9 cellular contexts compared by ENCODE assay signal in the genomic region with DNA sequence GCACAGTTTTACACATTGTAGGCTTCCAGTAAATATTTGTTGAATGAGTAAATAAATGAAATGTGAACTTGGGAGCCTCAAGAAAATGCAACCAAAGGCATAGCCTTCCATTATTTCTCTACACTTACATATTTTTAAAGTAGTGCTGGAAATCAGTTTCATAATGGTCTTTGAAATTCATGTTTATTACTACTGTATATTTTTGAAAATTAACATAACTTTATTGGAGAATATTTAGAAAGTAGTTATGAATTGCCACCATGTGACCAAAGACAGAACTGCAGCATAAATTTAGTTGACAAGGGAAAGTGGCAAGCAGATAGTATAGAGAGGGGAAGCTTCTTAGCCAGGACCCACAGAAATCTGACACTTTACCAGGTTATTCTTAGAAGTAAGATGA. TPM values are rescaled to one million over a fixed set of nuclear protein-coding genes. Genes with fewer than 3 reads are reported as not detected.
DNase-seq lines count a peak whose midpoint lies in the region; ATAC-seq, FAIRE-seq and TF ChIP-seq lines count a peak whose summit lies in the region.
"Had no signal": no experiment of that assay in that cellular context is flagged by ENCODE, and none has a peak within 500 bp of the region (broad histone marks: within the 10 kb centered on the region; RNA-seq: fewer than 3 reads in every experiment).

No MANE protein-coding gene starts in this region.

- no peak overlapping the region for H3K4me3 Mint-ChIP-seq in activated CD4-positive, alpha-beta memory T cell treated with anti-CD3 and anti-CD28 coated beads, Interleukin-2, amount 10 ng/mL, durations not matched to agents 7 days and 5 days
- H3K4me3 Mint-ChIP-seq: naive thymus-derived CD8-positive, alpha-beta T cell had no signal

- H3K4me3 ChIP-seq in cardiac fibroblast (replicated peaks in 1 of 2; ENCODE audit: low read depth in 2 of 2, low read length in 2 of 2) (no peak overlapping the region), pancreas (no peak overlapping the region)

- H3K9me3 Mint-ChIP-seq in activated CD4-positive, alpha-beta memory T cell treated with anti-CD3 and anti-CD28 coated beads, Interleukin-2, amount 10 ng/mL, durations not matched to agents 7 days and 5 days, result no peaks in the 10 kb centered on the region
- H3K9me3 Mint-ChIP-seq: naive thymus-derived CD8-positive, alpha-beta T cell had no signal

- peaks cover 4% of the 10 kb centered on the region for H3K4me1 Mint-ChIP-seq in activated CD4-positive, alpha-beta memory T cell treated with anti-CD3 and anti-CD28 coated beads, Interleukin-2, amount 10 ng/mL, durations not matched to agents 7 days and 5 days

- peaks cover 4% of the 10 kb centered on the region for H3K36me3 Mint-ChIP-seq in activated CD4-positive, alpha-beta memory T cell treated with anti-CD3 and anti-CD28 coated beads, Interleukin-2, amount 10 ng/mL, durations not matched to agents 7 days and 5 days (ENCODE audit: low read depth)

- POLR2A ChIA-PET in activated CD4-positive, alpha-beta memory T cell treated with anti-CD3 and anti-CD28 coated beads, Interleukin-2, amount 10 ng/mL, durations not matched to agents 7 days and 5 days (lab: Charles Lee), result no interaction called here

- CTCF ChIA-PET in activated CD4-positive, alpha-beta memory T cell treated with anti-CD3 and anti-CD28 coated beads, Interleukin-2, amount 10 ng/mL, durations not matched to agents 7 days and 5 days (lab: Charles Lee), result no interaction called here

- ATAC-seq in pancreas (peak in 2 of 4 donors; percentile 57), HG02840 (IDR thresholded peaks at IDR 0.05; ENCODE audit: low FRiP score, unreplicated experiment) (no peak)

- no peak overlapping the region for H3K27ac ChIP-seq in pancreas

- FAIRE-seq in pancreas (lab: Jason Lieb, UNC), result peak; percentile 98

- TF ChIP-seq EP300 in Ishikawa (IDR thresholded peaks at IDR 0.05; ENCODE audit: borderline replicate concordance), result no peak

- no peaks in the 10 kb centered on the region for H3K27me3 Mint-ChIP-seq in activated CD4-positive, alpha-beta memory T cell treated with anti-CD3 and anti-CD28 coated beads, Interleukin-2, amount 10 ng/mL, durations not matched to agents 7 days and 5 days
- H3K27me3 Mint-ChIP-seq: naive thymus-derived CD8-positive, alpha-beta T cell had no signal

- DNase-seq in NCI-H510A treated with DMSO at 0.1 percent for 48 hours (lab: John Stamatoyannopoulos, UW), result peak; percentile 4
- no peak for DNase-seq in NCI-H510A (lab: John Stamatoyannopoulos, UW)
- DNase-seq in cardiac fibroblast (ENCODE audit: low read depth in 2 of 2), result peak; percentile 41 to 42
- no peak for DNase-seq in pancreas
- no peak for DNase-seq in SK-N-DZ (ENCODE audit: low spot score)
- DNase-seq in activated CD4-positive, alpha-beta memory T cell treated with anti-CD3 and anti-CD28 coated beads, Interleukin-2, amount 10 ng/mL, durations not matched to agents 7 days and 5 days, result no peak

- no peaks in the 10 kb centered on the region for H3K36me3 ChIP-seq in pancreas

- H3K4me1 ChIP-seq in pancreas, result peaks cover 0 to 5% (median 3%) of the 10 kb centered on the region in 3 donors

- intact Hi-C loops in pancreas (cut with DNase I), result no loop called here

- H3K27me3 ChIP-seq in pancreas, result no peaks in the 10 kb centered on the region

- TF ChIP-seq CTCF in cardiac fibroblast (IDR thresholded peaks at IDR 0.05; ENCODE audit: low read depth, low read length) (peak; percentile 43), pancreas (IDR thresholded peaks at IDR 0.05) (peak in 2 of 4 donors; percentile 8 to 28)

- TF ChIP-seq RAD21 in Ishikawa (IDR thresholded peaks at IDR 0.05; ENCODE audit: low read depth), result 0 out of 2 replicates have a peak, but pooled peaks have one; percentile 11

- H3K9me3 ChIP-seq in pancreas, result no peaks in the 10 kb centered on the region

- no peak overlapping the region for H3K27ac Mint-ChIP-seq in activated CD4-positive, alpha-beta memory T cell treated with anti-CD3 and anti-CD28 coated beads, Interleukin-2, amount 10 ng/mL, durations not matched to agents 7 days and 5 days
- H3K27ac Mint-ChIP-seq: naive thymus-derived CD8-positive, alpha-beta T cell had no signal

TF ChIP-seq in Ishikawa, 13 proteins besides CTCF, POLR2A, EP300 and RAD21:
- TF ChIP-seq CREB1 (IDR thresholded peaks at IDR 0.05; ENCODE audit: low read depth) (no peak), USF1 (IDR thresholded peaks at IDR 0.05) (no peak), TCF12 (IDR thresholded peaks at IDR 0.05; ENCODE audit: low read depth) (no peak), TAF1 (IDR thresholded peaks at IDR 0.05; ENCODE audit: low read depth) (no peak), NFIC (IDR thresholded peaks at IDR 0.05) (no peak), FOXM1 (IDR thresholded peaks at IDR 0.05; ENCODE audit: borderline replicate concordance, low read depth) (no peak), YY1 (IDR thresholded peaks at IDR 0.05; ENCODE audit: low read depth) (no peak)
- TF ChIP-seq, protein P1, sequence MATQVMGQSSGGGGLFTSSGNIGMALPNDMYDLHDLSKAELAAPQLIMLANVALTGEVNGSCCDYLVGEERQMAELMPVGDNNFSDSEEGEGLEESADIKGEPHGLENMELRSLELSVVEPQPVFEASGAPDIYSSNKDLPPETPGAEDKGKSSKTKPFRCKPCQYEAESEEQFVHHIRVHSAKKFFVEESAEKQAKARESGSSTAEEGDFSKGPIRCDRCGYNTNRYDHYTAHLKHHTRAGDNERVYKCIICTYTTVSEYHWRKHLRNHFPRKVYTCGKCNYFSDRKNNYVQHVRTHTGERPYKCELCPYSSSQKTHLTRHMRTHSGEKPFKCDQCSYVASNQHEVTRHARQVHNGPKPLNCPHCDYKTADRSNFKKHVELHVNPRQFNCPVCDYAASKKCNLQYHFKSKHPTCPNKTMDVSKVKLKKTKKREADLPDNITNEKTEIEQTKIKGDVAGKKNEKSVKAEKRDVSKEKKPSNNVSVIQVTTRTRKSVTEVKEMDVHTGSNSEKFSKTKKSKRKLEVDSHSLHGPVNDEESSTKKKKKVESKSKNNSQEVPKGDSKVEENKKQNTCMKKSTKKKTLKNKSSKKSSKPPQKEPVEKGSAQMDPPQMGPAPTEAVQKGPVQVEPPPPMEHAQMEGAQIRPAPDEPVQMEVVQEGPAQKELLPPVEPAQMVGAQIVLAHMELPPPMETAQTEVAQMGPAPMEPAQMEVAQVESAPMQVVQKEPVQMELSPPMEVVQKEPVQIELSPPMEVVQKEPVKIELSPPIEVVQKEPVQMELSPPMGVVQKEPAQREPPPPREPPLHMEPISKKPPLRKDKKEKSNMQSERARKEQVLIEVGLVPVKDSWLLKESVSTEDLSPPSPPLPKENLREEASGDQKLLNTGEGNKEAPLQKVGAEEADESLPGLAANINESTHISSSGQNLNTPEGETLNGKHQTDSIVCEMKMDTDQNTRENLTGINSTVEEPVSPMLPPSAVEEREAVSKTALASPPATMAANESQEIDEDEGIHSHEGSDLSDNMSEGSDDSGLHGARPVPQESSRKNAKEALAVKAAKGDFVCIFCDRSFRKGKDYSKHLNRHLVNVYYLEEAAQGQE (IDR thresholded peaks at IDR 0.05; ENCODE audit: low read depth), result no peak

RNA-seq across cellular contexts. Expression of gene TCEAL8, which starts 6.4 kb away (rescaled TPM):
- total RNA-seq in pancreas, result 10 to 100 TPM; 16.8 to 25.7 (median 21.6) TPM
- 10 to 100 TPM; 25.5 to 56.6 TPM for polyA plus RNA-seq in pancreas
- polyA plus RNA-seq in SK-N-DZ (2014; cell fraction: cytosol; rRNA removed), result 50.4 and 54.6 TPM in 2 replicates
- polyA plus RNA-seq in SK-N-DZ (2014; cell fraction: nucleus; rRNA removed), result 30.3 and 31.0 TPM in 2 replicates
- total RNA-seq in activated CD4-positive, alpha-beta memory T cell treated with anti-CD3 and anti-CD28 coated beads, Interleukin-2, amount 10 ng/mL, durations not matched to agents 7 days and 5 days, result 10 to 100 TPM; 41.9 to 42.6 TPM

RNA-seq across cellular contexts. Expression of gene TCEAL5, which starts 28.0 kb away (rescaled TPM):
- total RNA-seq in pancreas, result under 1 TPM in 4 of 6 donors, not detected in 2; 0.16 to 0.47 (median 0.31) TPM
- polyA plus RNA-seq in pancreas, result 1 to 10 TPM; 1.1 to 5.7 TPM
- polyA plus RNA-seq in SK-N-DZ (2014; cell fraction: cytosol; rRNA removed), result 1.7 and 1.8 TPM in 2 replicates
- polyA plus RNA-seq in SK-N-DZ (2014; cell fraction: nucleus; rRNA removed), result 0.34 and 0.49 TPM in 2 replicates
- not detected for total RNA-seq in activated CD4-positive, alpha-beta memory T cell treated with anti-CD3 and anti-CD28 coated beads, Interleukin-2, amount 10 ng/mL, durations not matched to agents 7 days and 5 days
- total RNA-seq: naive thymus-derived CD8-positive, alpha-beta T cell had no signal
- polyA plus RNA-seq: naive thymus-derived CD8-positive, alpha-beta T cell had no signal

RNA-seq across cellular contexts. Expression of gene BEX4, which starts 33.6 kb away (rescaled TPM):
- total RNA-seq in pancreas, result 10 to 100 TPM in 3 of 6 donors, 1 to 10 TPM in 3; 7.4 to 18.5 (median 9.7) TPM
- polyA plus RNA-seq in pancreas, result 10 to 100 TPM; 24.9 to 89.2 TPM
- polyA plus RNA-seq in SK-N-DZ (2014; cell fraction: cytosol; rRNA removed), result 43.8 and 66.6 TPM in 2 replicates
- polyA plus RNA-seq in SK-N-DZ (2014; cell fraction: nucleus; rRNA removed), result 26.8 and 29.5 TPM in 2 replicates
- 10 to 100 TPM; 10.5 to 12.2 TPM for total RNA-seq in activated CD4-positive, alpha-beta memory T cell treated with anti-CD3 and anti-CD28 coated beads, Interleukin-2, amount 10 ng/mL, durations not matched to agents 7 days and 5 days

Comparison
In these comparisons a context has a peak if more than half of its experiments do, and no peak if none do; other contexts are left out.
1. DNase-seq: peak in NCI-H510A treated with DMSO at 0.1 percent for 48 hours (single experiment) and cardiac fibroblast (2 of 2); none in NCI-H510A (single experiment), pancreas (0 of 6), SK-N-DZ (single experiment) and activated CD4-positive, alpha-beta memory T cell treated with anti-CD3 and anti-CD28 coated beads, Interleukin-2, amount 10 ng/mL, durations not matched to agents 7 days and 5 days (single experiment).